24 cellular contexts compared by ENCODE assay signal in the genomic region with DNA sequence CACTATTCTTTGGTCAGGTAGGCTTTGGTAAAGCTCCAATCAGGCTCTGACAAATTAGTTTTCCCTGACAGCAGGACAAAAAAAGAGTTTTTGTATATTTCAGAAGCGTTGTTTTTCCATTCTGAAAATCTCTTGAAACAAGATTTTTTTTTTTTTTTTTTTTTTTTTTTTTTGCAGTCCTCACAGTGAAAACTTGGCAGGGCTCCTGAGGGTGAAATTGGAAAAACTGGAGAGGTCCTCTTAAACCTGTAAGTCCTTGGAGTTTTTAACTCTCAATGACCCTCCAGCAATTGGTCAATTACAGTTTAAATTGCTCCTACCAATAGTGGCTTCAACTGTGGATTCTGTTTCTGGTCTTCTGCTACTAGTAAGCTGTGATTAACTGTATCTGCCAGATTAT.
"Had no signal": no experiment of that assay in that cellular context is flagged by ENCODE, and none has a peak within 500 bp of the region (broad histone marks: within the 10 kb centered on the region; RNA-seq: fewer than 3 reads in every experiment).

No MANE protein-coding gene starts in this region.

- H3K27me3 ChIP-seq: neural progenitor cell, ovary, right lobe of liver, sigmoid colon, tibial artery, upper lobe of right lung had no signal

- H3K36me3 ChIP-seq: neural progenitor cell, ovary, right lobe of liver, sigmoid colon, stomach, thoracic aorta, tibial artery, transverse colon, upper lobe of right lung, uterus had no signal

- H3K27ac ChIP-seq: neural progenitor cell, ovary, parathyroid adenoma, psoas muscle, right lobe of liver, sigmoid colon, stomach, thoracic aorta, tibial artery, transverse colon, upper lobe of right lung, uterus had no signal

- H3K4me3 ChIP-seq: neural progenitor cell, ovary, psoas muscle, right lobe of liver, sigmoid colon, stomach, thoracic aorta, tibial artery, transverse colon, upper lobe of right lung, uterus had no signal

- H3K9me3 ChIP-seq: ovary, upper lobe of right lung had no signal

- ATAC-seq: natural killer cell; psoas muscle; right cardiac atrium; right lobe of liver; stimulated activated effector memory CD8-positive, alpha-beta T cell treated with anti-CD3 and anti-CD28 coated beads, Interleukin-12 subunit alpha, Interleukin-12 subunit beta, amount 100 ng/mL, for 72 hours; stimulated activated naive B cell treated with anti-CD40 and anti-IgM and Interleukin-4, amounts not matched to agents 10 μg/mL and 1 μg/mL and 100 μg/mL, for 72 hours; upper lobe of right lung had no signal

- DNase-seq: natural killer cell; occipital lobe; ovary; posterior cingulate gyrus; psoas muscle; right cardiac atrium; right lobe of liver; sigmoid colon; small intestine; stimulated activated CD4-positive, alpha-beta T cell treated with anti-CD3 and anti-CD28 coated beads, Interleukin-15, amount 100 ng/mL, for 24 hours; stimulated activated CD4-positive, alpha-beta T cell treated with anti-CD3 and anti-CD28 coated beads, Interleukin-2, amount 100 ng/mL, for 24 hours; stimulated activated CD4-positive, alpha-beta T cell treated with anti-CD3 and anti-CD28 coated beads, Interleukin-2, amount 100 ng/mL, for 48 hours; stimulated activated CD4-positive, alpha-beta T cell treated with anti-CD3 and anti-CD28 coated beads, Interleukin-4, amount 100 ng/mL, for 24 hours; stimulated activated naive B cell treated with anti-CD40 and anti-IgM and Interleukin-4, amounts not matched to agents 10 μg/mL and 1 μg/mL and 100 μg/mL, for 72 hours; stimulated activated naive CD4-positive, alpha-beta T cell treated with Interleukin-2 at 50 U/mL for 16 hours; stomach; tibial artery; transverse colon; upper lobe of right lung; uterus had no signal

- H3K4me1 ChIP-seq: neural progenitor cell, parathyroid adenoma, psoas muscle, right lobe of liver, sigmoid colon, stomach, tibial artery, transverse colon, upper lobe of right lung, uterus had no signal
